5 cellular contexts compared by ENCODE assay signal in genomic region chr4:11070813-11071212, GRCh38.
"Had no signal": no experiment of that assay in that cellular context is flagged by ENCODE, and none has a peak within 500 bp of the region (broad histone marks: within the 10 kb centered on the region; RNA-seq: fewer than 3 reads in every experiment).

No MANE protein-coding gene starts in this region.

- H3K27ac Mint-ChIP-seq: GM23338 had no signal

- DNase-seq: IMR-90, KG1 had no signal

- H3K4me2 ChIP-seq: GM23338 had no signal

- ATAC-seq: GM23338, K562 had no signal

- H3K4me3 Mint-ChIP-seq: GM23338 had no signal

- H2AFZ ChIP-seq: GM23338 had no signal

- H3K9me3 ChIP-seq: HAP-1 had no signal

- H3K4me1 ChIP-seq: HAP-1 had no signal

- H3K36me3 ChIP-seq: HAP-1 had no signal

- H3K4me3 ChIP-seq: GM23338, HAP-1, K562 had no signal
